In the genomic region with DNA sequence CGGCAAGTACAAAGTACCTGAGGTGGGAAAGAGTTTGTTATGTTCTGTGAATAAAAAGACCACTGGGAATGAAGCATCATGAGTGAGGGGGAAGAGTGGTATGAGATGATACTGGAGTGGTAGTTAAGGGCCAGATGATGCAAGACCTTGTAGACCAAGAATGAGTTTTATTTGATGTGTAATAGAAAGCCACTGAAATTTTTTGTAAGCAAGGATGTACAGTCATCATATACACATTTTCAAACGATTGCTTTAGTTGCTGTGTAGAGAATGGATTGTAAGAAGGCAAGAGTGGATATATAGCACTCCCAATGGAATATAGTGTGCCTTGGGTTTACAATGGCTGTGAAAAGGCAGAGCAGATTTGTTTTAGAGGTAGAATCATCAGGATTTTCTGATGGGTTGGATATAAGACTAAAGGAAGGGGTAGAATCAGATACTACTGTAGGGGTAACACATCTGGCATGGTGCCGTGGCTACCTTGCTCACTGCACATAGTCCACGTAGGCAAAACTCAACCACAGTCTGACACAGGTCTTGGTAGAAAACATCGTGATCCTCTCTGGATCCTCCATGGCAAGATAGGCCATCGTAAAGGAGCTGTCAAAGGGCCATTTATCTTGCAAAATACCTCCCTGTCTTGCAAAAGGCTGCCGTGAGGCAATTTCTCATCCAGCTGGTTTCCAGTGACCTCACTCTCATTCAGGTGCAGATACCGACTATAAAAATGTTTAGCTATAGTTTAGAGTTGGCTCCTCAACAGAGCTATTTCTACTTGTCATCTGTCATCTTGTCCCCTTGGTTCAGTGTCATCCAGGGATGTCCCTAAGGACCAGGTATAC, we compare ENCODE assay signal across 15 cellular contexts. TPM values are rescaled to one million over a fixed set of nuclear protein-coding genes. Genes with fewer than 3 reads are reported as not detected.
DNase-seq lines count a peak whose midpoint lies in the region; ATAC-seq, FAIRE-seq and TF ChIP-seq lines count a peak whose summit lies in the region.
"Had no signal": no experiment of that assay in that cellular context is flagged by ENCODE, and none has a peak within 500 bp of the region (broad histone marks: within the 10 kb centered on the region; RNA-seq: fewer than 3 reads in every experiment).

No MANE protein-coding gene starts in this region.

- no peak for TF ChIP-seq CTCF in GM12878 (IDR thresholded peaks at IDR 0.05 in 2 of 3, conservative IDR thresholded peaks at IDR 0.05 in 1 of 3; ENCODE audit: control insufficient read depth in 2 of 3, extremely low read depth in 1 of 3, insufficient read depth in 1 of 3, low read depth in 3 of 3, low read length in 3 of 3)

- no TSS peak for BruUV-seq in GM12878 (replicated peaks; lab: Mats Ljungman, UMichigan)

- in situ Hi-C loops in GM12878 (cut with MboI), result no loop called here

- no peak for FAIRE-seq in GM12878 (lab: Jason Lieb, UNC)

- no peaks in the 10 kb centered on the region for H3K27me3 ChIP-seq in GM12878 (replicated peaks in 1 of 2; ENCODE audit: control insufficient read depth in 2 of 2, insufficient read depth in 2 of 2, low read length in 1 of 2)
- no peaks in the 10 kb centered on the region for H3K27me3 ChIP-seq in trophoblast cell (ENCODE audit: insufficient read depth, low read length)
- H3K27me3 ChIP-seq: adrenal gland had no signal

- H3K9me3 ChIP-seq in GM12878 (replicated peaks; ENCODE audit: control insufficient read depth, insufficient read depth, low read length) (no peaks in the 10 kb centered on the region), trophoblast cell (ENCODE audit: insufficient read depth, low read depth, low read length) (no peaks in the 10 kb centered on the region)
- H3K9me3 ChIP-seq: adrenal gland had no signal

- TF ChIP-seq RAD21 in GM12878 (IDR thresholded peaks at IDR 0.05; ENCODE audit: insufficient read depth, low read depth, low read length), result no peak

- no peak overlapping the region for H2BK5ac ChIP-seq in trophoblast cell (ENCODE audit: low read depth, low read length, poor library complexity)

- intact Hi-C loops in GM12878 (cut with micrococcal nuclease; ENCODE audit: unreplicated experiment), result no loop called here

- H2BK120ac ChIP-seq in trophoblast cell (ENCODE audit: insufficient read depth, low read length, poor library complexity), result no peak overlapping the region

- H3K27ac ChIP-seq in GM12878 (ENCODE audit: control insufficient read depth, insufficient read depth) (no peak overlapping the region; the same call in 1 of the 2 replicates), trophoblast cell (ENCODE audit: low read depth, low read length) (no peak overlapping the region)
- H3K27ac ChIP-seq: adrenal gland had no signal

- POLR2A ChIA-PET in GM12878 (lab: Charles Lee), result interaction anchor here (0.6 to 1.8 kb wide), 7 partner anchors 14 to 246 kb away, joined by 3 to 6 read pairs (median 5); no protein-coding TSS in a partner anchor

- H3K4me2 ChIP-seq in GM12878 (ENCODE audit: control insufficient read depth, insufficient read depth) (no peak overlapping the region), trophoblast cell (ENCODE audit: low read length) (no peak overlapping the region)

- H3K36me3 ChIP-seq in GM12878 (ENCODE audit: control insufficient read depth in 2 of 2, insufficient read depth in 2 of 2, low read length in 1 of 2) (peaks cover 3 to 7% of the 10 kb centered on the region in 2 experiments), trophoblast cell (ENCODE audit: control insufficient read depth in 1 of 2, insufficient read depth in 2 of 2, low read length in 2 of 2) (peaks cover 0 to 2% of the 10 kb centered on the region in 2 experiments)
- H3K36me3 ChIP-seq: adrenal gland had no signal

- H4K8ac ChIP-seq in trophoblast cell (ENCODE audit: low read depth, low read length), result no peak overlapping the region

- H4K20me1 ChIP-seq in GM12878 (ENCODE audit: control insufficient read depth, insufficient read depth), result no peaks in the 10 kb centered on the region

- H2BK12ac ChIP-seq in trophoblast cell (ENCODE audit: low read length), result no peak overlapping the region

- no peak overlapping the region for H4K91ac ChIP-seq in trophoblast cell (ENCODE audit: low read depth, low read length)

- no peak overlapping the region for H3K23ac ChIP-seq in trophoblast cell (ENCODE audit: low read length)

- no peak overlapping the region for H3K18ac ChIP-seq in trophoblast cell (ENCODE audit: low read length)

- H3K14ac ChIP-seq in trophoblast cell (ENCODE audit: low read length), result no peak overlapping the region

- peaks cover 9% of the 10 kb centered on the region for H3K4me1 ChIP-seq in GM12878 (ENCODE audit: control insufficient read depth, insufficient read depth, low read length)
- H3K4me1 ChIP-seq in trophoblast cell (ENCODE audit: control insufficient read depth in 1 of 2, insufficient read depth in 2 of 2, low read length in 2 of 2), result no peaks in the 10 kb centered on the region

- RAD21 ChIA-PET in GM12878 (lab: Charles Lee; ENCODE audit: unreplicated experiment), result interaction anchor here (1.0 to 1.5 kb wide), 9 partner anchors 11 to 246 kb away, joined by 3 to 5 read pairs (median 4); partner anchors contain the start of gene NEUROG2

- no peak for ATAC-seq in GM12878
- no peak for ATAC-seq in GM18868 (IDR thresholded peaks at IDR 0.05; ENCODE audit: unreplicated experiment)
- ATAC-seq: naive thymus-derived CD4-positive, alpha-beta T cell had no signal

- H2AK5ac ChIP-seq in trophoblast cell (ENCODE audit: low read length), result no peak overlapping the region

- H3K4me3 ChIP-seq in GM12878, result no peak overlapping the region
- no peak overlapping the region for H3K4me3 ChIP-seq in trophoblast cell (ENCODE audit: low read depth, low read length)
- H3K4me3 ChIP-seq: adrenal gland had no signal

- no peaks in the 10 kb centered on the region for H3K79me1 ChIP-seq in trophoblast cell (ENCODE audit: low read length)

- H4K12ac ChIP-seq in trophoblast cell (ENCODE audit: low read depth, low read length), result no peak overlapping the region

- DNase-seq in NOMO-1 treated with DMSO at 0.1 percent for 48 hours (lab: John Stamatoyannopoulos, UW; ENCODE audit: unreplicated experiment), result peak; percentile 16
- DNase-seq in NOMO-1 treated with dmso at 0.1 percent for 144 hours (lab: John Stamatoyannopoulos, UW; ENCODE audit: unreplicated experiment), result no peak
- DNase-seq in LoVo (ENCODE audit: low spot score), result peak; percentile 9
- no peak for DNase-seq in GM12878 (ENCODE audit: low read depth, low spot score)
- DNase-seq in trophoblast cell, result peak; percentile 82 to 90
- no peak for DNase-seq in HK-2 (ENCODE audit: unreplicated experiment)
- no peak for DNase-seq in T-helper 9 cell
- DNase-seq: 8988T; activated B cell treated with CpG ODN at 0.5 μM for 24 hours; adrenal gland; kidney; naive thymus-derived CD4-positive, alpha-beta T cell; NCI-H187; stimulated activated CD4-positive, alpha-beta T cell treated with anti-CD3 and anti-CD28 coated beads, Interleukin-15, amount 100 ng/mL, for 24 hours had no signal

- peak; percentile 54; the same call in 1 of the 2 replicates for TF ChIP-seq POLR2A in GM12878 (IDR thresholded peaks at IDR 0.05; ENCODE audit: low read depth, low read length)

- no peak for TF ChIP-seq EP300 in GM12878 (IDR thresholded peaks at IDR 0.05; ENCODE audit: borderline replicate concordance in 1 of 2, control insufficient read depth in 1 of 2, low read depth in 2 of 2, low read length in 2 of 2)

- WGBS in GM12878 (ENCODE audit: insufficient coverage, insufficient replicate concordance, low lambda C conversion rate, missing lambda C conversion rate), result 92% methylated on average over 8 of the region's 8 CpGs
- WGBS in trophoblast cell (ENCODE audit: extremely low coverage, insufficient coverage, insufficient read length), result no CpG with 5 or more reads among the region's 8 CpGs

- CTCF ChIA-PET in GM12878 (lab: Yijun Ruan, JAX), result interaction anchor here (0.7 to 2.2 kb wide), 13 partner anchors 8 to 253 kb away, joined by 3 to 11 read pairs (median 4); partner anchors contain the start of gene TIFA

- no peak overlapping the region for H3K4ac ChIP-seq in trophoblast cell (ENCODE audit: low read depth, low read length)

- H3K9ac ChIP-seq in GM12878 (ENCODE audit: control insufficient read depth, insufficient read depth, low read length) (no peak overlapping the region; the same call in 1 of the 2 replicates), trophoblast cell (ENCODE audit: low read length) (no peak overlapping the region)

- SMC1A ChIA-PET in GM12878 (lab: Charles Lee; ENCODE audit: uncharacterized antibody, unreplicated experiment), result interaction anchor here (0.8 to 22.9 kb wide), 15 partner anchors 10 to 250 kb away, joined by 3 to 247 read pairs (median 4); partner anchors contain the start of gene TIFA

- H2AFZ ChIP-seq in GM12878 (ENCODE audit: control insufficient read depth, low read depth, low read length) (no peak overlapping the region), trophoblast cell (ENCODE audit: insufficient read depth, low read length, poor library complexity) (no peak overlapping the region)

- H3K79me2 ChIP-seq in GM12878 (ENCODE audit: control insufficient read depth, insufficient read depth, low read length) (peaks cover 29% of the 10 kb centered on the region), trophoblast cell (ENCODE audit: control insufficient read depth, insufficient read depth, low read length, poor library complexity) (no peaks in the 10 kb centered on the region)

RNA-seq across cellular contexts. Expression of gene TIFA, which starts 14.8 kb away (rescaled TPM):
- total RNA-seq in GM12878 (2013; cell fraction: nucleolus; rRNA removed), result 68.2 and 72.8 TPM in 2 replicates
- total RNA-seq in GM12878 (2014; rRNA removed), result 57.0 and 84.4 TPM in 2 replicates
- 69.7 and 74.5 TPM in 2 replicates for total RNA-seq in GM12878 (2014; rRNA removed; fragmentation: Illumina TruSeq; extraction: Trizol)
- 96.3 and 100 TPM in 2 replicates for total RNA-seq in GM12878 (2021)
- polyA plus RNA-seq in GM12878 (2011; ENCODE audit: low read depth), result 41.0 TPM
- polyA plus RNA-seq in GM12878 (2011; rRNA removed), result 135 and 218 TPM in 2 replicates
- polyA plus RNA-seq in GM12878 (2011; cell fraction: cytosol; rRNA removed), result 36.5 and 41.4 TPM in 2 replicates
- polyA plus RNA-seq in GM12878 (2011; cell fraction: nucleus; rRNA removed), result 27.4 and 31.3 TPM in 2 replicates
- 36.4 and 72.0 TPM in 2 replicates for polyA plus RNA-seq in GM12878 (2012)
- polyA plus RNA-seq in GM12878 (2014; fragmentation: Illumina TruSeq; extraction: Trizol), result 80.8 and 105 TPM in 2 replicates
- 10 to 100 TPM; 31.6 to 34.6 TPM for polyA plus RNA-seq in GM12878 (2014; fragmentation: Nextera tagmentation; extraction: Ambion mirVana)
- 78.8 and 93.9 TPM in 2 replicates for polyA plus RNA-seq in GM12878 (2014; rRNA removed)
- 100 to 1,000 TPM; 116 to 125 TPM for polyA plus RNA-seq in GM12878 (2016; fragmentation: Nextera tagmentation; extraction: Ambion mirVana)
- 46.7 and 54.7 TPM in 2 replicates for polyA minus RNA-seq in GM12878 (2011; rRNA and poly(A)+ RNA removed)
- 25.7 and 27.1 TPM in 2 replicates for polyA minus RNA-seq in GM12878 (2011; cell fraction: cytosol; rRNA and poly(A)+ RNA removed)
- 37.1 and 50.5 TPM in 2 replicates for polyA minus RNA-seq in GM12878 (2011; cell fraction: nucleus; rRNA and poly(A)+ RNA removed)
- polyA plus RNA-seq in trophoblast cell (2013), result 3.2 and 3.3 TPM in 2 replicates

RNA-seq across cellular contexts. Expression of gene ALPK1, which starts 26.3 kb away (rescaled TPM):
- total RNA-seq in GM12878 (2013; cell fraction: nucleolus; rRNA removed), result 400 and 422 TPM in 2 replicates
- total RNA-seq in GM12878 (2014; rRNA removed) (26.5 and 32.2 TPM in 2 replicates), GM12878 (2014; rRNA removed; fragmentation: Illumina TruSeq; extraction: Trizol) (32.3 and 37.2 TPM in 2 replicates), GM12878 (2021) (27.6 and 28.5 TPM in 2 replicates)
- polyA plus RNA-seq in GM12878 (2011; ENCODE audit: low read depth), result 8.8 TPM
- polyA plus RNA-seq in GM12878 (2011; rRNA removed) (31.6 and 42.7 TPM in 2 replicates), GM12878 (2014; fragmentation: Illumina TruSeq; extraction: Trizol) (23.1 and 27.0 TPM in 2 replicates), GM12878 (2014; fragmentation: Nextera tagmentation; extraction: Ambion mirVana) (1 to 10 TPM; 8.5 to 9.7 TPM), GM12878 (2014; rRNA removed) (21.5 and 21.9 TPM in 2 replicates), GM12878 (2016; fragmentation: Nextera tagmentation; extraction: Ambion mirVana) (10 to 100 TPM; 21.2 to 22.2 TPM)
- polyA plus RNA-seq in GM12878 (2011; cell fraction: cytosol; rRNA removed), result 11.3 TPM in 2 replicates
- polyA plus RNA-seq in GM12878 (2011; cell fraction: nucleus; rRNA removed), result 63.2 and 85.3 TPM in 2 replicates
- polyA plus RNA-seq in GM12878 (2012), result 16.1 and 17.4 TPM in 2 replicates
- 38.8 and 43.6 TPM in 2 replicates for polyA minus RNA-seq in GM12878 (2011; rRNA and poly(A)+ RNA removed)
- polyA minus RNA-seq in GM12878 (2011; cell fraction: cytosol; rRNA and poly(A)+ RNA removed), result 6.9 and 11.9 TPM in 2 replicates
- 103 and 108 TPM in 2 replicates for polyA minus RNA-seq in GM12878 (2011; cell fraction: nucleus; rRNA and poly(A)+ RNA removed)
- 0.18 and 0.27 TPM in 2 replicates for polyA plus RNA-seq in trophoblast cell (2013)

RNA-seq across cellular contexts. Expression of gene AP1AR, which starts 39.3 kb away (rescaled TPM):
- 27.8 and 30.2 TPM in 2 replicates for total RNA-seq in GM12878 (2013; cell fraction: nucleolus; rRNA removed)
- total RNA-seq in GM12878 (2014; rRNA removed) (16.8 and 23.2 TPM in 2 replicates), GM12878 (2014; rRNA removed; fragmentation: Illumina TruSeq; extraction: Trizol) (20.2 and 20.9 TPM in 2 replicates), GM12878 (2021) (18.2 and 19.8 TPM in 2 replicates)
- 3.3 TPM for polyA plus RNA-seq in GM12878 (2011; ENCODE audit: low read depth)
- polyA plus RNA-seq in GM12878 (2011; rRNA removed) (29.1 and 52.5 TPM in 2 replicates), GM12878 (2014; fragmentation: Illumina TruSeq; extraction: Trizol) (14.4 and 19.7 TPM in 2 replicates), GM12878 (2014; fragmentation: Nextera tagmentation; extraction: Ambion mirVana) (1 to 10 TPM; 5.6 to 7.2 TPM), GM12878 (2014; rRNA removed) (12.9 and 14.7 TPM in 2 replicates), GM12878 (2016; fragmentation: Nextera tagmentation; extraction: Ambion mirVana) (10 to 100 TPM; 15.9 to 17.1 TPM)
- 6.4 and 7.7 TPM in 2 replicates for polyA plus RNA-seq in GM12878 (2011; cell fraction: cytosol; rRNA removed)
- 16.9 and 21.3 TPM in 2 replicates for polyA plus RNA-seq in GM12878 (2011; cell fraction: nucleus; rRNA removed)
- 7.2 and 10.6 TPM in 2 replicates for polyA plus RNA-seq in GM12878 (2012)
- 3.8 and 6.7 TPM in 2 replicates for polyA minus RNA-seq in GM12878 (2011; rRNA and poly(A)+ RNA removed)
- 10.6 and 11.9 TPM in 2 replicates for polyA minus RNA-seq in GM12878 (2011; cell fraction: cytosol; rRNA and poly(A)+ RNA removed)
- polyA minus RNA-seq in GM12878 (2011; cell fraction: nucleus; rRNA and poly(A)+ RNA removed), result 9.9 and 13.1 TPM in 2 replicates
- polyA plus RNA-seq in trophoblast cell (2013), result 10.8 and 10.9 TPM in 2 replicates

Comparison
In these comparisons a context has a peak if more than half of its experiments do, and no peak if none do; other contexts are left out.
1. DNase-seq: peak in NOMO-1 treated with DMSO at 0.1 percent for 48 hours (single experiment), LoVo (single experiment) and trophoblast cell (2 of 2); none in NOMO-1 treated with dmso at 0.1 percent for 144 hours (single experiment), GM12878 (single experiment), HK-2 (single experiment) and T-helper 9 cell (single experiment).